Comparison of ENCODE assay signal across 13 cellular contexts in genomic region chr15:48373855-48374421, GRCh38. TPM values are rescaled to one million over a fixed set of nuclear protein-coding genes. Genes with fewer than 3 reads are reported as not detected.
DNase-seq lines count a peak whose midpoint lies in the region; ATAC-seq, FAIRE-seq and TF ChIP-seq lines count a peak whose summit lies in the region.
"Had no signal": no experiment of that assay in that cellular context is flagged by ENCODE, and none has a peak within 500 bp of the region (broad histone marks: within the 10 kb centered on the region; RNA-seq: fewer than 3 reads in every experiment).

No MANE protein-coding gene starts in this region.

- H3K56ac ChIP-seq in IMR-90 (ENCODE audit: extremely low read depth, insufficient read depth, low read length), result no peak overlapping the region

- H3K27ac Mint-ChIP-seq in natural killer cell treated with Interleukin-12 subunit alpha and Interleukin-12 subunit beta and Interleukin-15 and Interleukin-18, amount 100 ng/mL, for 72 hours, result no peak overlapping the region
- H3K27ac Mint-ChIP-seq: activated naive CD4-positive, alpha-beta T cell treated with anti-CD3 and anti-CD28 coated beads for 36 hours had no signal

- TF ChIP-seq POLR2A in IMR-90 (IDR thresholded peaks at IDR 0.05; ENCODE audit: low read depth, low read length), result no peak

- H3K9ac ChIP-seq in IMR-90 (ENCODE audit: low read depth, low read length) (no peak overlapping the region), mammary epithelial cell (ENCODE audit: insufficient read depth, low read length) (no peak overlapping the region), keratinocyte (ENCODE audit: control insufficient read depth, extremely low read depth, insufficient read depth, low read length) (no peak overlapping the region)

- intact Hi-C loops in IMR-90 (cut with micrococcal nuclease) (no loop called here), mammary epithelial cell (cut with micrococcal nuclease) (no loop called here), OCI-LY7 (cut with micrococcal nuclease; ENCODE audit: unreplicated experiment) (no loop called here)

- no peak overlapping the region for H2BK5ac ChIP-seq in IMR-90 (ENCODE audit: low read depth, low read length, poor library complexity, severe bottlenecking)

- no peak overlapping the region; the same call in 1 of the 2 replicates for H3K4ac ChIP-seq in IMR-90 (ENCODE audit: low read depth, low read length)

- H4K20me1 ChIP-seq in IMR-90 (ENCODE audit: insufficient read depth, low read length), result no peaks in the 10 kb centered on the region
- no peaks in the 10 kb centered on the region for H4K20me1 ChIP-seq in mammary epithelial cell (ENCODE audit: insufficient read depth, low read length)
- no peaks in the 10 kb centered on the region for H4K20me1 ChIP-seq in keratinocyte (ENCODE audit: control insufficient read depth, extremely low read depth, insufficient read depth, low read length)
- no peaks in the 10 kb centered on the region for H4K20me1 ChIP-seq in OCI-LY7 (ENCODE audit: insufficient read depth, low read length)

- H3K4me1 Mint-ChIP-seq in natural killer cell treated with Interleukin-12 subunit alpha and Interleukin-12 subunit beta and Interleukin-15 and Interleukin-18, amount 100 ng/mL, for 72 hours (ENCODE audit: low read depth in 2 of 2), result no peaks in the 10 kb centered on the region

- peak; percentile 74 for FAIRE-seq in keratinocyte (lab: Jason Lieb, UNC)
- FAIRE-seq: endometrium had no signal

- no peak overlapping the region; the same call in 2 of the 3 replicates for H2BK15ac ChIP-seq in IMR-90 (ENCODE audit: low read depth, low read length)

- no peaks in the 10 kb centered on the region for H3K9me2 ChIP-seq in OCI-LY7 (ENCODE audit: insufficient read depth, low read length)

- peak overlapping the region; percentile 20; the same call in 1 of the 2 replicates for H3K4me2 ChIP-seq in IMR-90 (ENCODE audit: low read depth, low read length)
- no peak overlapping the region for H3K4me2 ChIP-seq in mammary epithelial cell (ENCODE audit: insufficient read depth, low read depth, low read length)
- H3K4me2 ChIP-seq in keratinocyte (ENCODE audit: control insufficient read depth, extremely low read depth, insufficient read depth, low read depth, low read length), result peak overlapping the region; percentile 25
- no peak overlapping the region for H3K4me2 ChIP-seq in OCI-LY7 (ENCODE audit: low read length)

- H3K4me3 ChIP-seq in ACC112 (ENCODE audit: low read depth, low read length) (peak overlapping the region; percentile 59), IMR-90 (ENCODE audit: insufficient read depth, low read depth, low read length) (no peak overlapping the region), mammary epithelial cell (replicated peaks in 1 of 3; ENCODE audit: insufficient read depth in 1 of 3, low read depth in 2 of 3, low read length in 3 of 3) (no peak overlapping the region), keratinocyte (ENCODE audit: control insufficient read depth in 2 of 3, extremely low read depth in 1 of 3, insufficient read depth in 2 of 3, low read depth in 1 of 3, low read length in 3 of 3) (no peak overlapping the region), OCI-LY7 (ENCODE audit: low read depth, low read length, poor library complexity, severe bottlenecking) (no peak overlapping the region)
- H3K4me3 ChIP-seq: tibial nerve had no signal

- H3K4me1 ChIP-seq in ACC112 (ENCODE audit: control insufficient read depth, insufficient read depth, low read length, unreplicated experiment) (peaks cover 27% of the 10 kb centered on the region), IMR-90 (ENCODE audit: control insufficient read depth, insufficient read depth, low read length) (peaks cover 2% of the 10 kb centered on the region; the same call in 1 of the 2 replicates), mammary epithelial cell (ENCODE audit: insufficient read depth, low read length) (peaks cover 11% of the 10 kb centered on the region), keratinocyte (ENCODE audit: control insufficient read depth, extremely low read depth, insufficient read depth, low read length) (peaks cover 10% of the 10 kb centered on the region), OCI-LY7 (ENCODE audit: insufficient read depth, low read length, poor library complexity, severe bottlenecking) (no peaks in the 10 kb centered on the region)

- no peaks in the 10 kb centered on the region for H3K79me2 ChIP-seq in ACC112 (ENCODE audit: control insufficient read depth, insufficient read depth, low read length, unreplicated experiment)
- no peaks in the 10 kb centered on the region for H3K79me2 ChIP-seq in mammary epithelial cell (ENCODE audit: insufficient read depth, low read length)
- H3K79me2 ChIP-seq in keratinocyte (ENCODE audit: control insufficient read depth, insufficient read depth, low read length), result no peaks in the 10 kb centered on the region
- H3K79me2 ChIP-seq in OCI-LY7 (ENCODE audit: insufficient read depth, low read depth, low read length), result no peaks in the 10 kb centered on the region

- H3K9me3 Mint-ChIP-seq in natural killer cell treated with Interleukin-12 subunit alpha and Interleukin-12 subunit beta and Interleukin-15 and Interleukin-18, amount 100 ng/mL, for 72 hours, result no peaks in the 10 kb centered on the region

- H4K8ac ChIP-seq in IMR-90 (ENCODE audit: low read depth in 2 of 2, low read length in 2 of 2), result peak overlapping the region in 1 of 2 experiments; percentile 27; a peak in 1 of 4 replicates

- no peaks in the 10 kb centered on the region for H3K9me3 ChIP-seq in IMR-90 (ENCODE audit: control insufficient read depth, insufficient read depth, low read length)
- no peaks in the 10 kb centered on the region for H3K9me3 ChIP-seq in mammary epithelial cell (replicated peaks; ENCODE audit: insufficient read depth, low read length)
- H3K9me3 ChIP-seq in keratinocyte (ENCODE audit: control insufficient read depth, low read depth, low read length), result no peaks in the 10 kb centered on the region
- no peaks in the 10 kb centered on the region for H3K9me3 ChIP-seq in OCI-LY7 (ENCODE audit: low read length)
- H3K9me3 ChIP-seq: tibial nerve had no signal

- no TSS peak for BruUV-seq in IMR-90 (replicated peaks; lab: Mats Ljungman, UMichigan)
- no TSS peak for BruUV-seq in mammary epithelial cell (replicated peaks; lab: Mats Ljungman, UMichigan)
- no TSS peak for BruUV-seq in OCI-LY7 (replicated peaks; lab: Mats Ljungman, UMichigan)

- H3K36me3 Mint-ChIP-seq in natural killer cell treated with Interleukin-12 subunit alpha and Interleukin-12 subunit beta and Interleukin-15 and Interleukin-18, amount 100 ng/mL, for 72 hours, result no peaks in the 10 kb centered on the region

- peak overlapping the region; percentile 5; the same call in 1 of the 2 replicates for H2BK120ac ChIP-seq in IMR-90 (ENCODE audit: low read depth, low read length)

- peak overlapping the region; percentile 37; the same call in 1 of the 2 replicates for H2AK5ac ChIP-seq in IMR-90 (ENCODE audit: low read depth, low read length)

- H3K27ac ChIP-seq in ACC112 (ENCODE audit: low read depth, low read length), result peak overlapping the region; percentile 74
- H3K27ac ChIP-seq in IMR-90 (ENCODE audit: insufficient read depth, low read length), result no peak overlapping the region
- no peak overlapping the region for H3K27ac ChIP-seq in mammary epithelial cell (ENCODE audit: insufficient read depth, low read depth, low read length)
- H3K27ac ChIP-seq in keratinocyte (ENCODE audit: control insufficient read depth, insufficient read depth, low read length), result no peak overlapping the region
- H3K27ac ChIP-seq in OCI-LY7 (ENCODE audit: low read depth, low read length, poor library complexity, severe bottlenecking), result no peak overlapping the region
- H3K27ac ChIP-seq: tibial nerve had no signal

- H4K5ac ChIP-seq in IMR-90 (ENCODE audit: low read depth, low read length), result no peak overlapping the region

- H2BK20ac ChIP-seq in IMR-90 (ENCODE audit: low read depth, low read length), result peak overlapping the region; percentile 4; the same call in 1 of the 2 replicates

- H3K27me3 Mint-ChIP-seq in natural killer cell treated with Interleukin-12 subunit alpha and Interleukin-12 subunit beta and Interleukin-15 and Interleukin-18, amount 100 ng/mL, for 72 hours, result peaks cover 20 to 28% of the 10 kb centered on the region in 2 donors

- H3K4me3 Mint-ChIP-seq in natural killer cell treated with Interleukin-12 subunit alpha and Interleukin-12 subunit beta and Interleukin-15 and Interleukin-18, amount 100 ng/mL, for 72 hours, result no peak overlapping the region
- H3K4me3 Mint-ChIP-seq: activated naive CD4-positive, alpha-beta T cell treated with anti-CD3 and anti-CD28 coated beads for 36 hours had no signal

- H2AFZ ChIP-seq in ACC112 (ENCODE audit: low read length, unreplicated experiment) (peak overlapping the region; percentile 66), IMR-90 (replicated peaks; ENCODE audit: low read length, poor library complexity) (peak overlapping the region; percentile 47), mammary epithelial cell (ENCODE audit: low read depth, low read length) (peak overlapping the region; percentile 24), keratinocyte (ENCODE audit: control insufficient read depth, low read length) (peak overlapping the region; percentile 49), OCI-LY7 (ENCODE audit: low read length) (no peak overlapping the region)

- H3K27me3 ChIP-seq in ACC112 (ENCODE audit: insufficient read depth, low read length) (no peaks in the 10 kb centered on the region), IMR-90 (ENCODE audit: control insufficient read depth, insufficient read depth, low read length) (no peaks in the 10 kb centered on the region), mammary epithelial cell (ENCODE audit: insufficient read depth, low read length) (no peaks in the 10 kb centered on the region), keratinocyte (ENCODE audit: control insufficient read depth, extremely low read depth, insufficient read depth, low read length) (no peaks in the 10 kb centered on the region)
- H3K27me3 ChIP-seq: tibial nerve had no signal

- H3K14ac ChIP-seq in IMR-90 (replicated peaks; ENCODE audit: low read depth, low read length), result 0 out of 2 replicates have a peak overlapping the region, but pooled peaks have one; percentile 17

- H2AK9ac ChIP-seq in IMR-90 (replicated peaks; ENCODE audit: low read depth, low read length, poor library complexity), result no peak overlapping the region

- TF ChIP-seq CTCF in IMR-90 (conservative IDR thresholded peaks at IDR 0.05; ENCODE audit: low read depth, low read length) (no peak), mammary epithelial cell (conservative IDR thresholded peaks at IDR 0.05 in 1 of 2, IDR thresholded peaks at IDR 0.05 in 1 of 2; ENCODE audit: extremely low read depth in 1 of 2, insufficient read depth in 1 of 2, low read depth in 1 of 2, low read length in 2 of 2) (no peak), keratinocyte (optimal IDR thresholded peaks at IDR 0.05 in 1 of 3, IDR thresholded peaks at IDR 0.05 in 1 of 3, conservative IDR thresholded peaks at IDR 0.05 in 1 of 3; ENCODE audit: extremely low read depth in 1 of 3, insufficient read depth in 2 of 3, low read length in 3 of 3) (no peak), OCI-LY7 (conservative IDR thresholded peaks at IDR 0.05; ENCODE audit: low read length) (no peak)

- no peaks in the 10 kb centered on the region for H3K36me3 ChIP-seq in ACC112 (ENCODE audit: insufficient read depth, low read length)
- H3K36me3 ChIP-seq in IMR-90 (ENCODE audit: control insufficient read depth, insufficient read depth, low read length), result no peaks in the 10 kb centered on the region
- no peaks in the 10 kb centered on the region for H3K36me3 ChIP-seq in mammary epithelial cell (ENCODE audit: insufficient read depth, low read length)
- H3K36me3 ChIP-seq in keratinocyte (ENCODE audit: control insufficient read depth in 2 of 2, extremely low read depth in 1 of 2, insufficient read depth in 2 of 2, low read length in 2 of 2), result no peaks in the 10 kb centered on the region
- no peaks in the 10 kb centered on the region for H3K36me3 ChIP-seq in OCI-LY7 (ENCODE audit: insufficient read depth, low read length)
- H3K36me3 ChIP-seq: tibial nerve had no signal

- DNase-seq in IMR-90, result peak; percentile 81
- peak; percentile 75 for DNase-seq in mammary epithelial cell
- DNase-seq in keratinocyte (ENCODE audit: low read depth, low spot score), result peak; percentile 42
- no peak for DNase-seq in natural killer cell treated with Interleukin-12 subunit alpha and Interleukin-12 subunit beta and Interleukin-15 and Interleukin-18, amount 100 ng/mL, for 72 hours (ENCODE audit: low spot score)
- no peak for DNase-seq in NCI-H1092 (lab: John Stamatoyannopoulos, UW)
- DNase-seq in OCI-LY7 (ENCODE audit: low spot score), result no peak
- DNase-seq: activated naive CD4-positive, alpha-beta T cell treated with anti-CD3 and anti-CD28 coated beads for 36 hours; C1 segment of cervical spinal cord; NCI-H2029 had no signal

- CTCF ChIA-PET in IMR-90 (lab: Yijun Ruan, JAX) (interaction anchor here (0.8 to 1.6 kb wide), 4 partner anchors 16 to 37 kb away, joined by 3 to 4 read pairs (median 4); no protein-coding TSS in a partner anchor), mammary epithelial cell (lab: Charles Lee; ENCODE audit: low non-redundant PET) (interaction anchor here (0.6 kb wide), 1 partner anchor 134 kb away, joined by 3 read pairs; no protein-coding TSS in a partner anchor), OCI-LY7 (lab: Charles Lee; ENCODE audit: unreplicated experiment) (no interaction called here)

- 20% methylated on average over 1 of the region's 10 CpGs; no CpG with 5 or more reads in 1 of the 2 experiments for WGBS in IMR-90 (ENCODE audit: extremely low coverage in 2 of 2, insufficient read length in 1 of 2), 2 experiments
- WGBS in mammary epithelial cell (ENCODE audit: low coverage, missing lambda C conversion rate), result 68% methylated on average over 10 of the region's 10 CpGs

- in situ Hi-C loops in IMR-90 (cut with MboI; ENCODE audit: low sequenced_read_pairs) (loop anchor here (25.0 kb wide), 1 partner anchor 588 kb away; the partner anchor contains the start of gene SHC4), mammary epithelial cell (cut with MboI; ENCODE audit: low sequenced_read_pairs in 2 of 2) (loop anchor here (25.0 kb wide), 3 partner anchors 263 to 588 kb away; partner anchors contain the start of genes CEP152 (in 2 of the 2), FBN1 (in 1 of the 2) and SHC4 (in 1 of the 2))

- peaks cover 4% of the 10 kb centered on the region; the same call in 1 of the 2 replicates for H3K9me1 ChIP-seq in IMR-90 (ENCODE audit: insufficient read depth, low read length)
- H3K9me1 ChIP-seq in keratinocyte (ENCODE audit: control insufficient read depth, extremely low read depth, insufficient read depth, low read length), result no peaks in the 10 kb centered on the region

- dilution Hi-C loops in IMR-90 (cut with HindIII; ENCODE audit: low sequenced_read_pairs, unreplicated experiment) (no loop called here), mammary epithelial cell (cut with HindIII; ENCODE audit: low sequenced_read_pairs) (no loop called here), keratinocyte (cut with MboI; ENCODE audit: extremely low pct_ligation_motif_present, low sequenced_read_pairs) (no loop called here)

- no peaks in the 10 kb centered on the region for H3K79me1 ChIP-seq in IMR-90 (ENCODE audit: low read depth in 1 of 2, low read length in 2 of 2)

- peak overlapping the region; percentile 63; the same call in 1 of the 2 replicates for H4K91ac ChIP-seq in IMR-90 (ENCODE audit: insufficient read depth, low read depth, low read length)

- POLR2A ChIA-PET in IMR-90 (lab: Charles Lee; ENCODE audit: unreplicated experiment) (no interaction called here), OCI-LY7 (lab: Charles Lee) (interaction anchor here (0.6 kb wide), 2 partner anchors 165 to 483 kb away, joined by 3 to 4 read pairs; no protein-coding TSS in a partner anchor)

- H3K18ac ChIP-seq in IMR-90 (ENCODE audit: low read depth, low read length), result no peak overlapping the region

- peak overlapping the region; percentile 61; the same call in 1 of the 2 replicates for H3K23ac ChIP-seq in IMR-90 (ENCODE audit: low read depth, low read length)

- peak; percentile 85 for ATAC-seq in IMR-90 (ENCODE audit: low read depth)
- ATAC-seq in HG02981 (IDR thresholded peaks at IDR 0.05; ENCODE audit: unreplicated experiment), result no peak
- ATAC-seq in natural killer cell treated with Interleukin-12 subunit alpha and Interleukin-12 subunit beta and Interleukin-15 and Interleukin-18, amount 100 ng/mL, for 72 hours, result no peak

- TF ChIP-seq RAD21 in IMR-90 (IDR thresholded peaks at IDR 0.05; ENCODE audit: low read length), result no peak

RNA-seq across cellular contexts. Expression of gene DUT, which starts 42.7 kb away (rescaled TPM):
- total RNA-seq in IMR-90 (2012; rRNA removed), result 18.8 and 30.3 TPM in 2 replicates
- polyA plus RNA-seq in IMR-90 (2012; rRNA removed), result 36.4 and 39.9 TPM in 2 replicates
- 39.8 and 45.8 TPM in 2 replicates for polyA plus RNA-seq in IMR-90 (2012; cell fraction: cytosol; rRNA removed)
- 38.6 and 56.4 TPM in 2 replicates for polyA plus RNA-seq in IMR-90 (2012; cell fraction: nucleus; rRNA removed; ENCODE audit: low replicate concordance)
- total RNA-seq in mammary epithelial cell, result 100 to 1,000 TPM in 1 of 2 donors, 10 to 100 TPM in 1; 46.2 to 128 TPM
- 60.7 TPM for polyA plus RNA-seq in mammary epithelial cell
- polyA minus RNA-seq in mammary epithelial cell, result 10.1 TPM
- 46.2 to 79.8 TPM (median 52.5 TPM) in 3 replicates for polyA plus RNA-seq in keratinocyte
- polyA plus RNA-seq in keratinocyte (2011; ENCODE audit: low read depth), result 70.3 TPM
- polyA plus RNA-seq in keratinocyte (2011; cell fraction: cytosol; rRNA removed), result 38.2 and 45.0 TPM in 2 replicates
- polyA plus RNA-seq in keratinocyte (2011; cell fraction: nucleus; rRNA removed), result 35.1 and 71.5 TPM in 2 replicates
- polyA plus RNA-seq in keratinocyte (2012; ENCODE audit: low replicate concordance), result 57.4 and 70.3 TPM in 2 replicates
- 4.3 to 8.8 TPM (median 5.5 TPM) in 3 replicates for polyA minus RNA-seq in keratinocyte
- polyA minus RNA-seq in keratinocyte (2011; cell fraction: cytosol; rRNA and poly(A)+ RNA removed), result 50.3 TPM
- polyA minus RNA-seq in keratinocyte (2011; cell fraction: nucleus; rRNA and poly(A)+ RNA removed), result 8.8 and 11.3 TPM in 2 replicates
- total RNA-seq in natural killer cell treated with Interleukin-12 subunit alpha and Interleukin-12 subunit beta and Interleukin-15 and Interleukin-18, amount 100 ng/mL, for 72 hours, result 100 to 1,000 TPM; 126 to 258 TPM
- total RNA-seq in OCI-LY7 (2014; rRNA removed; shearing (Covaris generic)), result 131 and 137 TPM in 2 replicates
- total RNA-seq in OCI-LY7 (2022), result 329 and 350 TPM in 2 replicates

Comparison
In these comparisons a context has a peak if more than half of its experiments do, and no peak if none do; other contexts are left out.
1. DNase-seq: peak in IMR-90 (single experiment), mammary epithelial cell (single experiment) and keratinocyte (single experiment); none in natural killer cell treated with Interleukin-12 subunit alpha and Interleukin-12 subunit beta and Interleukin-15 and Interleukin-18, amount 100 ng/mL, for 72 hours (single experiment), NCI-H1092 (single experiment) and OCI-LY7 (single experiment).
2. H3K4me2 ChIP-seq: peak in IMR-90 (single experiment) and keratinocyte (single experiment); none in mammary epithelial cell (single experiment) and OCI-LY7 (single experiment).